ENCODE assay signal across 1 cellular context in genomic region chr19:40687525-40688016, GRCh38.
TF ChIP-seq lines count a peak whose summit lies in the region.

No MANE protein-coding gene starts in this region.

TF ChIP-seq in K562, 482 proteins besides CTCF, POLR2A, EP300 and RAD21 (continues in another document):
- TF ChIP-seq PHB2 (IDR thresholded peaks at IDR 0.05; ENCODE audit: low read depth) = no peak
- no peak; the same call in 1 of the 2 replicates for TF ChIP-seq FOXP1 (CRISPR knock-in tag; IDR thresholded peaks at IDR 0.05)
- peak; percentile 37 for TF ChIP-seq RBM39 (optimal IDR thresholded peaks at IDR 0.05; ENCODE audit: low read depth, low read length)
- no peak for TF ChIP-seq COPS2 (conservative IDR thresholded peaks at IDR 0.05)
- TF ChIP-seq ADNP (tag; IDR thresholded peaks at IDR 0.05) = no peak
- peak; percentile 68; the same call in 1 of the 2 replicates for TF ChIP-seq ZBTB1 (CRISPR knock-in tag; IDR thresholded peaks at IDR 0.05; ENCODE audit: borderline replicate concordance, low read depth)
- TF ChIP-seq IFI16 (CRISPR knock-in tag; IDR thresholded peaks at IDR 0.05) = no peak
- no peak for TF ChIP-seq ZNF3 (CRISPR knock-in tag; IDR thresholded peaks at IDR 0.05)
- TF ChIP-seq MCM5 (IDR thresholded peaks at IDR 0.05; ENCODE audit: low read depth) = no peak
- peak; percentile 31; the same call in 1 of the 2 replicates for TF ChIP-seq CTBP1 (IDR thresholded peaks at IDR 0.05; ENCODE audit: borderline replicate concordance)
- TF ChIP-seq GTF2B (IDR thresholded peaks at IDR 0.05; ENCODE audit: extremely low read depth, insufficient read length) = no peak
- no peak for TF ChIP-seq ZNF184 (CRISPR knock-in tag; IDR thresholded peaks at IDR 0.05)
- TF ChIP-seq E2F8 (IDR thresholded peaks at IDR 0.05; ENCODE audit: low read depth, partially characterized antibody) = no peak
- no peak for TF ChIP-seq JUN (IDR thresholded peaks at IDR 0.05; ENCODE audit: borderline replicate concordance, low read depth, low read length)
- no peak for TF ChIP-seq JUN (CRISPR knock-in tag; IDR thresholded peaks at IDR 0.05; ENCODE audit: borderline replicate concordance)
- no peak for TF ChIP-seq EZH2 (IDR thresholded peaks at IDR 0.05; ENCODE audit: borderline replicate concordance, low read depth, low read length)
- TF ChIP-seq NCOA6 (IDR thresholded peaks at IDR 0.05) = no peak
- 0 out of 2 replicates have a peak, but pooled peaks have one; percentile 46 for TF ChIP-seq HDAC2 (IDR thresholded peaks at IDR 0.05)
- TF ChIP-seq, protein P1, sequence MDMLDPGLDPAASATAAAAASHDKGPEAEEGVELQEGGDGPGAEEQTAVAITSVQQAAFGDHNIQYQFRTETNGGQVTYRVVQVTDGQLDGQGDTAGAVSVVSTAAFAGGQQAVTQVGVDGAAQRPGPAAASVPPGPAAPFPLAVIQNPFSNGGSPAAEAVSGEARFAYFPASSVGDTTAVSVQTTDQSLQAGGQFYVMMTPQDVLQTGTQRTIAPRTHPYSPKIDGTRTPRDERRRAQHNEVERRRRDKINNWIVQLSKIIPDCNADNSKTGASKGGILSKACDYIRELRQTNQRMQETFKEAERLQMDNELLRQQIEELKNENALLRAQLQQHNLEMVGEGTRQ (CRISPR knock-in tag; IDR thresholded peaks at IDR 0.05) = peak; percentile 78
- TF ChIP-seq ZFPM2 (CRISPR knock-in tag; IDR thresholded peaks at IDR 0.05) = no peak
- no peak for TF ChIP-seq PYGO2 (tag; IDR thresholded peaks at IDR 0.05)
- TF ChIP-seq HNRNPUL1 (IDR thresholded peaks at IDR 0.05; ENCODE audit: low read length) = no peak
- 0 out of 2 replicates have a peak, but pooled peaks have one; percentile 57 for TF ChIP-seq NR2C2 (CRISPR knock-in tag; IDR thresholded peaks at IDR 0.05)
- TF ChIP-seq NR2C2 (tag; IDR thresholded peaks at IDR 0.05) = no peak
- TF ChIP-seq SP1 (CRISPR knock-in tag; IDR thresholded peaks at IDR 0.05) = peak; percentile 63
- no peak for TF ChIP-seq ARID2 (IDR thresholded peaks at IDR 0.05)
- TF ChIP-seq TFAP4 (CRISPR knock-in tag; IDR thresholded peaks at IDR 0.05; ENCODE audit: borderline replicate concordance) = peak; percentile 46; the same call in 1 of the 2 replicates
- peak; percentile 50; the same call in 1 of the 2 replicates for TF ChIP-seq EP400 (IDR thresholded peaks at IDR 0.05)
- TF ChIP-seq ATF7 (IDR thresholded peaks at IDR 0.05) = peak; percentile 94
- no peak for TF ChIP-seq SRSF1 (IDR thresholded peaks at IDR 0.05; ENCODE audit: low read depth, low read length)
- TF ChIP-seq, protein P2, sequence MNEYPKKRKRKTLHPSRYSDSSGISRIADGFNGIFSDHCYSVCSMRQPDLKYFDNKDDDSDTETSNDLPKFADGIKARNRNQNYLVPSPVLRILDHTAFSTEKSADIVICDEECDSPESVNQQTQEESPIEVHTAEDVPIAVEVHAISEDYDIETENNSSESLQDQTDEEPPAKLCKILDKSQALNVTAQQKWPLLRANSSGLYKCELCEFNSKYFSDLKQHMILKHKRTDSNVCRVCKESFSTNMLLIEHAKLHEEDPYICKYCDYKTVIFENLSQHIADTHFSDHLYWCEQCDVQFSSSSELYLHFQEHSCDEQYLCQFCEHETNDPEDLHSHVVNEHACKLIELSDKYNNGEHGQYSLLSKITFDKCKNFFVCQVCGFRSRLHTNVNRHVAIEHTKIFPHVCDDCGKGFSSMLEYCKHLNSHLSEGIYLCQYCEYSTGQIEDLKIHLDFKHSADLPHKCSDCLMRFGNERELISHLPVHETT (CRISPR knock-in tag; conservative IDR thresholded peaks at IDR 0.05 in 1 of 2, IDR thresholded peaks at IDR 0.05 in 1 of 2) = 0 out of 4 replicates have a peak, but pooled peaks of 1 of the 2 experiments have one; percentile 28
- no peak for TF ChIP-seq TCF7 (IDR thresholded peaks at IDR 0.05; ENCODE audit: borderline replicate concordance)
- TF ChIP-seq, protein P3, sequence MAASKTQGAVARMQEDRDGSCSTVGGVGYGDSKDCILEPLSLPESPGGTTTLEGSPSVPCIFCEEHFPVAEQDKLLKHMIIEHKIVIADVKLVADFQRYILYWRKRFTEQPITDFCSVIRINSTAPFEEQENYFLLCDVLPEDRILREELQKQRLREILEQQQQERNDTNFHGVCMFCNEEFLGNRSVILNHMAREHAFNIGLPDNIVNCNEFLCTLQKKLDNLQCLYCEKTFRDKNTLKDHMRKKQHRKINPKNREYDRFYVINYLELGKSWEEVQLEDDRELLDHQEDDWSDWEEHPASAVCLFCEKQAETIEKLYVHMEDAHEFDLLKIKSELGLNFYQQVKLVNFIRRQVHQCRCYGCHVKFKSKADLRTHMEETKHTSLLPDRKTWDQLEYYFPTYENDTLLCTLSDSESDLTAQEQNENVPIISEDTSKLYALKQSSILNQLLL (CRISPR knock-in tag; IDR thresholded peaks at IDR 0.05; ENCODE audit: borderline replicate concordance) = no peak
- TF ChIP-seq ZNF584 (CRISPR knock-in tag; IDR thresholded peaks at IDR 0.05; ENCODE audit: low read depth) = no peak
- TF ChIP-seq, protein P4, sequence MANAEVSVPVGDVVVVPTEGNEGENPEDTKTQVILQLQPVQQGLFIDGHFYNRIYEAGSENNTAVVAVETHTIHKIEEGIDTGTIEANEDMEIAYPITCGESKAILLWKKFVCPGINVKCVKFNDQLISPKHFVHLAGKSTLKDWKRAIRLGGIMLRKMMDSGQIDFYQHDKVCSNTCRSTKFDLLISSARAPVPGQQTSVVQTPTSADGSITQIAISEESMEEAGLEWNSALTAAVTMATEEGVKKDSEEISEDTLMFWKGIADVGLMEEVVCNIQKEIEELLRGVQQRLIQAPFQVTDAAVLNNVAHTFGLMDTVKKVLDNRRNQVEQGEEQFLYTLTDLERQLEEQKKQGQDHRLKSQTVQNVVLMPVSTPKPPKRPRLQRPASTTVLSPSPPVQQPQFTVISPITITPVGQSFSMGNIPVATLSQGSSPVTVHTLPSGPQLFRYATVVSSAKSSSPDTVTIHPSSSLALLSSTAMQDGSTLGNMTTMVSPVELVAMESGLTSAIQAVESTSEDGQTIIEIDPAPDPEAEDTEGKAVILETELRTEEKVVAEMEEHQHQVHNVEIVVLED (CRISPR knock-in tag; IDR thresholded peaks at IDR 0.05) = no peak
- no peak for TF ChIP-seq SREBF1 (IDR thresholded peaks at IDR 0.05; ENCODE audit: borderline replicate concordance, low read depth, low read length)
- TF ChIP-seq SMC3 (conservative IDR thresholded peaks at IDR 0.05; ENCODE audit: insufficient read depth, low read depth, low read length) = 0 out of 2 replicates have a peak, but pooled peaks have one; percentile 19
- no peak for TF ChIP-seq KAT2B (IDR thresholded peaks at IDR 0.05; ENCODE audit: low read depth, low read length)
- TF ChIP-seq ZNF717 (CRISPR knock-in tag; IDR thresholded peaks at IDR 0.05) = no peak
- TF ChIP-seq C11orf30 (IDR thresholded peaks at IDR 0.05; ENCODE audit: low read depth) = no peak
- no peak for TF ChIP-seq SIN3B (IDR thresholded peaks at IDR 0.05; ENCODE audit: low read depth)
- TF ChIP-seq MTA3 (IDR thresholded peaks at IDR 0.05; ENCODE audit: borderline replicate concordance) = peak; percentile 41; the same call in 1 of the 2 replicates
- TF ChIP-seq ZNF41 (CRISPR knock-in tag; conservative IDR thresholded peaks at IDR 0.05) = no peak
- TF ChIP-seq CEBPZ (IDR thresholded peaks at IDR 0.05; ENCODE audit: borderline replicate concordance, low read depth, low read length) = no peak
- no peak for TF ChIP-seq RBFOX2 (IDR thresholded peaks at IDR 0.05; ENCODE audit: low read depth, low read length)
- no peak for TF ChIP-seq U2AF1 (optimal IDR thresholded peaks at IDR 0.05; ENCODE audit: low read depth, low read length)
- no peak for TF ChIP-seq NFXL1 (CRISPR knock-in tag; IDR thresholded peaks at IDR 0.05)
- TF ChIP-seq ZNF609 (CRISPR knock-in tag; IDR thresholded peaks at IDR 0.05; ENCODE audit: borderline replicate concordance) = no peak
- TF ChIP-seq ZNF586 (CRISPR knock-in tag; conservative IDR thresholded peaks at IDR 0.05) = no peak
- TF ChIP-seq BHLHE40 (IDR thresholded peaks at IDR 0.05; ENCODE audit: low read length) = peak; percentile 64; the same call in 1 of the 2 replicates
- TF ChIP-seq SNRNP70 (optimal IDR thresholded peaks at IDR 0.05; ENCODE audit: low read depth, low read length) = no peak
- peak; percentile 27 for TF ChIP-seq NFIC (IDR thresholded peaks at IDR 0.05)
- TF ChIP-seq ZNF589 (CRISPR knock-in tag; IDR thresholded peaks at IDR 0.05; ENCODE audit: low read depth) = no peak
- TF ChIP-seq GATA2 (CRISPR knock-in tag; IDR thresholded peaks at IDR 0.05) = peak; percentile 9; the same call in 1 of the 2 replicates
